In genomic region chr12:85657251-85657650, GRCh38 we compare ENCODE assay signal across 7 cellular contexts.
"Had no signal": no experiment of that assay in that cellular context is flagged by ENCODE, and none has a peak within 500 bp of the region (broad histone marks: within the 10 kb centered on the region; RNA-seq: fewer than 3 reads in every experiment).

No MANE protein-coding gene starts in this region.

- DNase-seq: H9, HCEC 1CT, IMR-90, KG1 had no signal

- ATAC-seq: GM23338, HepG2, K562 had no signal
